Comparison of ENCODE assay signal across 8 cellular contexts in genomic region chr1:25619101-25619890, GRCh38. TPM values are rescaled to one million over a fixed set of nuclear protein-coding genes. Genes with fewer than 3 reads are reported as not detected.
DNase-seq lines count a peak whose midpoint lies in the region; ATAC-seq and TF ChIP-seq lines count a peak whose summit lies in the region.

No MANE protein-coding gene starts in this region.

- H3K9me3 Mint-ChIP-seq in natural killer cell treated with Interleukin-12 subunit alpha and Interleukin-12 subunit beta and Interleukin-15 and Interleukin-18, amount 100 ng/mL, for 72 hours: no peaks in the 10 kb centered on the region

- peak overlapping the region; percentile 53 to 70 for H3K27ac Mint-ChIP-seq in natural killer cell treated with Interleukin-12 subunit alpha and Interleukin-12 subunit beta and Interleukin-15 and Interleukin-18, amount 100 ng/mL, for 72 hours

- H3K4me3 ChIP-seq in GM06990 (replicated peaks; ENCODE audit: low read depth, low read length) (no peak overlapping the region), epithelial cell of proximal tubule (ENCODE audit: low read depth, low read length) (no peak overlapping the region)

- DNase-seq in GM06990 (ENCODE audit: extremely low read depth, insufficient read length) (peak; percentile 28), NCI-H1694 treated with DMSO at 0.1 percent for 48 hours (lab: John Stamatoyannopoulos, UW) (peak; percentile 56), epithelial cell of proximal tubule (ENCODE audit: low read depth) (no peak), NCI-H2029 treated with DMSO at 0.1 percent for 48 hours (lab: John Stamatoyannopoulos, UW) (no peak), GF-D8 (lab: John Stamatoyannopoulos, UW) (no peak), NCI-H187 (lab: John Stamatoyannopoulos, UW) (no peak)
- DNase-seq in activated CD8-positive, alpha-beta memory T cell treated with anti-CD3 and anti-CD28 coated beads, Interleukin-2, amount 50 U/mL, for 4 hours: peak; percentile 51
- no peak for DNase-seq in natural killer cell treated with Interleukin-12 subunit alpha and Interleukin-12 subunit beta and Interleukin-15 and Interleukin-18, amount 100 ng/mL, for 72 hours (ENCODE audit: low spot score)

- no peaks in the 10 kb centered on the region for H3K36me3 Mint-ChIP-seq in natural killer cell treated with Interleukin-12 subunit alpha and Interleukin-12 subunit beta and Interleukin-15 and Interleukin-18, amount 100 ng/mL, for 72 hours

- TF ChIP-seq CTCF in GM06990 (IDR thresholded peaks at IDR 0.05; ENCODE audit: insufficient read depth, low read length, poor library complexity, severe bottlenecking) (peak; percentile 81), epithelial cell of proximal tubule (conservative IDR thresholded peaks at IDR 0.05; ENCODE audit: low read depth, low read length) (peak; percentile 66)

- peak overlapping the region; percentile 77 for H3K4me3 Mint-ChIP-seq in natural killer cell treated with Interleukin-12 subunit alpha and Interleukin-12 subunit beta and Interleukin-15 and Interleukin-18, amount 100 ng/mL, for 72 hours

- H3K36me3 ChIP-seq in GM06990 (ENCODE audit: control insufficient read depth, insufficient read depth, low read length): no peaks in the 10 kb centered on the region

- no peak for ATAC-seq in natural killer cell treated with Interleukin-12 subunit alpha and Interleukin-12 subunit beta and Interleukin-15 and Interleukin-18, amount 100 ng/mL, for 72 hours

- no peaks in the 10 kb centered on the region; the same call in 1 of the 2 replicates for H3K27me3 ChIP-seq in GM06990 (replicated peaks; ENCODE audit: control insufficient read depth, insufficient read depth, low read length)

- peaks cover 49 to 56% of the 10 kb centered on the region in 2 donors for H3K4me1 Mint-ChIP-seq in natural killer cell treated with Interleukin-12 subunit alpha and Interleukin-12 subunit beta and Interleukin-15 and Interleukin-18, amount 100 ng/mL, for 72 hours (ENCODE audit: low read depth in 2 of 2)

- peaks cover 5 to 26% of the 10 kb centered on the region in 2 donors for H3K27me3 Mint-ChIP-seq in natural killer cell treated with Interleukin-12 subunit alpha and Interleukin-12 subunit beta and Interleukin-15 and Interleukin-18, amount 100 ng/mL, for 72 hours

RNA-seq across cellular contexts. Expression of gene MAN1C1, which starts 2.7 kb away (rescaled TPM):
- 0.63 and 1.2 TPM in 2 replicates for total RNA-seq in epithelial cell of proximal tubule
- 1 to 10 TPM in 1 of 2 donors, under 1 TPM in 1; 0.88 to 2.5 TPM for total RNA-seq in natural killer cell treated with Interleukin-12 subunit alpha and Interleukin-12 subunit beta and Interleukin-15 and Interleukin-18, amount 100 ng/mL, for 72 hours

Comparison
In these comparisons a context has a peak if more than half of its experiments do, and no peak if none do; other contexts are left out.
1. DNase-seq: peak in GM06990 (single experiment), NCI-H1694 treated with DMSO at 0.1 percent for 48 hours (single experiment) and activated CD8-positive, alpha-beta memory T cell treated with anti-CD3 and anti-CD28 coated beads, Interleukin-2, amount 50 U/mL, for 4 hours (single experiment); none in epithelial cell of proximal tubule (single experiment), natural killer cell treated with Interleukin-12 subunit alpha and Interleukin-12 subunit beta and Interleukin-15 and Interleukin-18, amount 100 ng/mL, for 72 hours (single experiment), NCI-H2029 treated with DMSO at 0.1 percent for 48 hours (single experiment), GF-D8 (single experiment) and NCI-H187 (0 of 2).